ENCODE assay signal across 8 cellular contexts in genomic region chr17:79795795-79796569, GRCh38. TPM values are rescaled to one million over a fixed set of nuclear protein-coding genes. Genes with fewer than 3 reads are reported as not detected.
DNase-seq lines count a peak whose midpoint lies in the region; ATAC-seq and TF ChIP-seq lines count a peak whose summit lies in the region.

No MANE protein-coding gene starts in this region.

- H3K27ac Mint-ChIP-seq in Calu3 (ENCODE audit: unreplicated experiment), result peak overlapping the region; percentile 86
- H3K27ac Mint-ChIP-seq in osteocyte (ENCODE audit: unreplicated experiment), result no peak overlapping the region

- H3K4me1 Mint-ChIP-seq in Calu3 (ENCODE audit: low read depth, unreplicated experiment) (peaks cover 22% of the 10 kb centered on the region), osteocyte (ENCODE audit: unreplicated experiment) (peaks cover 44% of the 10 kb centered on the region)

- TF ChIP-seq CTCF in Calu3 (IDR thresholded peaks at IDR 0.05; ENCODE audit: unreplicated experiment) (no peak), osteocyte (IDR thresholded peaks at IDR 0.05) (no peak)

- H3K4me3 Mint-ChIP-seq in Calu3 (ENCODE audit: low read depth, unreplicated experiment) (peak overlapping the region; percentile 75), osteocyte (ENCODE audit: unreplicated experiment) (peak overlapping the region; percentile 82)

- no peak for ATAC-seq in GM18858 (IDR thresholded peaks at IDR 0.05; ENCODE audit: unreplicated experiment)

- peaks cover 3% of the 10 kb centered on the region for H3K36me3 ChIP-seq in endocrine pancreas (ENCODE audit: control insufficient read depth, insufficient read depth, low read length)

- CTCF ChIA-PET in Calu3 (lab: Charles Lee), result interaction anchor here (0.6 to 1.5 kb wide), 5 partner anchors 15 to 373 kb away, joined by 3 to 16 read pairs (median 7); no protein-coding TSS in a partner anchor

- BruUV-seq in Calu3 (replicated peaks; lab: Mats Ljungman, UMichigan), result TSS peak; percentile 92

- H3K9me3 ChIP-seq in endocrine pancreas (ENCODE audit: control insufficient read depth, low read length), result no peaks in the 10 kb centered on the region

- H3K36me3 Mint-ChIP-seq in Calu3 (ENCODE audit: insufficient read depth, unreplicated experiment) (peaks cover 25% of the 10 kb centered on the region), osteocyte (ENCODE audit: unreplicated experiment) (no peaks in the 10 kb centered on the region)

- H3K4me3 ChIP-seq in endocrine pancreas (ENCODE audit: control insufficient read depth, insufficient read depth, low read length), result peak overlapping the region; percentile 67

- DNase-seq in Calu3, result no peak
- DNase-seq in NOMO-1 (lab: John Stamatoyannopoulos, UW; ENCODE audit: unreplicated experiment in 2 of 2), result peak; percentile 55 to 71
- no peak for DNase-seq in osteocyte (ENCODE audit: extremely low spot score, unreplicated experiment)
- no peak for DNase-seq in stimulated activated CD4-positive, alpha-beta T cell treated with anti-CD3 and anti-CD28 coated beads, Interleukin-2, amount 100 ng/mL, for 48 hours
- no peak for DNase-seq in stimulated activated naive CD4-positive, alpha-beta T cell (lab: John Stamatoyannopoulos, UW)
- DNase-seq in putamen (ENCODE audit: low spot score), result no peak

- H3K27me3 ChIP-seq in endocrine pancreas (ENCODE audit: control insufficient read depth, insufficient read depth, low read length), result peaks cover 17% of the 10 kb centered on the region

- H3K4me1 ChIP-seq in endocrine pancreas (ENCODE audit: control insufficient read depth, insufficient read depth, low read length), result no peaks in the 10 kb centered on the region

- H3K9ac ChIP-seq in endocrine pancreas (ENCODE audit: control insufficient read depth, insufficient read depth, low read length), result no peak overlapping the region

- H3K27me3 Mint-ChIP-seq in Calu3 (ENCODE audit: unreplicated experiment), result peaks cover 32% of the 10 kb centered on the region
- peaks cover 27% of the 10 kb centered on the region for H3K27me3 Mint-ChIP-seq in osteocyte (ENCODE audit: unreplicated experiment)

- H3K9me3 Mint-ChIP-seq in Calu3 (ENCODE audit: low read depth, unreplicated experiment) (no peaks in the 10 kb centered on the region), osteocyte (ENCODE audit: unreplicated experiment) (no peaks in the 10 kb centered on the region)

- intact Hi-C loops in Calu3 (cut with micrococcal nuclease; ENCODE audit: unreplicated experiment), result loop anchor here (5.0 kb wide), 1 partner anchor 41 kb away; the partner anchor contains the start of gene CBX4

RNA-seq across cellular contexts. Expression of gene CBX8, which starts 0.9 kb away (rescaled TPM):
- total RNA-seq in Calu3 (2022) (11.1 and 11.8 TPM in 2 replicates), osteocyte (5.4 and 6.3 TPM in 2 replicates)

RNA-seq across cellular contexts. Expression of gene CBX2, which starts 18.0 kb away (rescaled TPM):
- total RNA-seq in Calu3 (2022), result 6.3 and 8.3 TPM in 2 replicates
- 9.9 and 12.7 TPM in 2 replicates for total RNA-seq in osteocyte

RNA-seq across cellular contexts. Expression of gene CBX4, which starts 43.3 kb away (rescaled TPM):
- total RNA-seq in Calu3 (2022) (40.2 and 46.8 TPM in 2 replicates), osteocyte (21.4 and 23.2 TPM in 2 replicates)

Comparison
In these comparisons a context has a peak if more than half of its experiments do, and no peak if none do; other contexts are left out.
1. DNase-seq: peak in NOMO-1 (2 of 2); none in Calu3 (single experiment), osteocyte (single experiment), stimulated activated CD4-positive, alpha-beta T cell treated with anti-CD3 and anti-CD28 coated beads, Interleukin-2, amount 100 ng/mL, for 48 hours (0 of 2), stimulated activated naive CD4-positive, alpha-beta T cell (0 of 6) and putamen (single experiment).